In genomic region chr11:62787005-62787759, GRCh38 we compare ENCODE assay signal across 1 cellular context.
TF ChIP-seq lines count a peak whose summit lies in the region.

Gene TMEM179B (plus strand): TSS chr11:62787402. CDS start chr11:62787432, 30 bp downstream.

TF ChIP-seq in HEK293, 187 proteins besides CTCF, POLR2A, EP300 and RAD21 (continued from another document and continues in another):
- no peak for TF ChIP-seq ZNF211 (tag by site-specific recombination; IDR thresholded peaks at IDR 0.05; ENCODE audit: low read depth)
- TF ChIP-seq ZBTB26 (tag by site-specific recombination; optimal IDR thresholded peaks at IDR 0.05) = peak; percentile 80
- no peak for TF ChIP-seq ZNF623 (tag by site-specific recombination; IDR thresholded peaks at IDR 0.05)
- peak; percentile 68 for TF ChIP-seq KLF1 (tag by site-specific recombination; IDR thresholded peaks at IDR 0.05)
- TF ChIP-seq ZNF239 (tag by site-specific recombination; IDR thresholded peaks at IDR 0.05) = no peak
- no peak for TF ChIP-seq ZNF19 (tag by site-specific recombination; IDR thresholded peaks at IDR 0.05; ENCODE audit: low read depth)
- peak; percentile 53; the same call in 1 of the 2 replicates for TF ChIP-seq SP7 (tag by site-specific recombination; IDR thresholded peaks at IDR 0.05)
- TF ChIP-seq ZNF248 (tag by site-specific recombination; IDR thresholded peaks at IDR 0.05) = no peak
- TF ChIP-seq ZSCAN23 (tag by site-specific recombination; IDR thresholded peaks at IDR 0.05) = no peak
- no peak for TF ChIP-seq HOXC10 (CRISPR knock-in tag; IDR thresholded peaks at IDR 0.05)
- no peak for TF ChIP-seq ZIC2 (tag by site-specific recombination; IDR thresholded peaks at IDR 0.05)
- no peak for TF ChIP-seq ZNF311 (tag by site-specific recombination; IDR thresholded peaks at IDR 0.05; ENCODE audit: borderline replicate concordance)
- no peak for TF ChIP-seq ZSCAN18 (tag by site-specific recombination; IDR thresholded peaks at IDR 0.05)
- TF ChIP-seq ZNF785 (tag by site-specific recombination; IDR thresholded peaks at IDR 0.05) = no peak
- TF ChIP-seq EGR2 (tag by site-specific recombination; IDR thresholded peaks at IDR 0.05; ENCODE audit: low read depth) = peak; percentile 61; the same call in 1 of the 2 replicates
- TF ChIP-seq ZNF24 (tag by site-specific recombination; IDR thresholded peaks at IDR 0.05) = no peak
- peak; percentile 59 for TF ChIP-seq GLIS1 (tag by site-specific recombination; IDR thresholded peaks at IDR 0.05)
- TF ChIP-seq SP3 (tag by site-specific recombination; IDR thresholded peaks at IDR 0.05) = peak; percentile 89
- TF ChIP-seq ZNF121 (tag by site-specific recombination; IDR thresholded peaks at IDR 0.05) = 0 out of 2 replicates have a peak, but pooled peaks have one; percentile 20
- TF ChIP-seq ZBTB11 (tag by site-specific recombination; conservative IDR thresholded peaks at IDR 0.05; ENCODE audit: low read depth) = peak; percentile 85
- TF ChIP-seq ZNF302 (tag by site-specific recombination; IDR thresholded peaks at IDR 0.05; ENCODE audit: low read depth) = no peak
- TF ChIP-seq ZNF473 (tag by site-specific recombination; IDR thresholded peaks at IDR 0.05) = no peak
- peak; percentile 82 for TF ChIP-seq YY1 (tag by site-specific recombination; IDR thresholded peaks at IDR 0.05)
- peak; percentile 65 for TF ChIP-seq PBX3 (CRISPR knock-in tag; IDR thresholded peaks at IDR 0.05)
- TF ChIP-seq ZNF776 (tag by site-specific recombination; IDR thresholded peaks at IDR 0.05; ENCODE audit: borderline replicate concordance) = no peak
- no peak for TF ChIP-seq ZNF677 (tag by site-specific recombination; IDR thresholded peaks at IDR 0.05)
- TF ChIP-seq MZF1 (tag by site-specific recombination; IDR thresholded peaks at IDR 0.05; ENCODE audit: borderline replicate concordance) = no peak
- TF ChIP-seq ZNF394 (tag by site-specific recombination; IDR thresholded peaks at IDR 0.05; ENCODE audit: borderline replicate concordance) = no peak
- peak; percentile 80 for TF ChIP-seq PATZ1 (tag by site-specific recombination; IDR thresholded peaks at IDR 0.05)
- peak; percentile 74; the same call in 1 of the 2 replicates for TF ChIP-seq ZBTB7A (tag by site-specific recombination; IDR thresholded peaks at IDR 0.05; ENCODE audit: low read depth)
- peak; percentile 58 for TF ChIP-seq ZNF580 (tag by site-specific recombination; IDR thresholded peaks at IDR 0.05)
- no peak for TF ChIP-seq MYNN (tag by site-specific recombination; IDR thresholded peaks at IDR 0.05; ENCODE audit: borderline replicate concordance)
- peak; percentile 32; the same call in 1 of the 2 replicates for TF ChIP-seq ZNF449 (tag by site-specific recombination; IDR thresholded peaks at IDR 0.05)
- TF ChIP-seq, protein P1, sequence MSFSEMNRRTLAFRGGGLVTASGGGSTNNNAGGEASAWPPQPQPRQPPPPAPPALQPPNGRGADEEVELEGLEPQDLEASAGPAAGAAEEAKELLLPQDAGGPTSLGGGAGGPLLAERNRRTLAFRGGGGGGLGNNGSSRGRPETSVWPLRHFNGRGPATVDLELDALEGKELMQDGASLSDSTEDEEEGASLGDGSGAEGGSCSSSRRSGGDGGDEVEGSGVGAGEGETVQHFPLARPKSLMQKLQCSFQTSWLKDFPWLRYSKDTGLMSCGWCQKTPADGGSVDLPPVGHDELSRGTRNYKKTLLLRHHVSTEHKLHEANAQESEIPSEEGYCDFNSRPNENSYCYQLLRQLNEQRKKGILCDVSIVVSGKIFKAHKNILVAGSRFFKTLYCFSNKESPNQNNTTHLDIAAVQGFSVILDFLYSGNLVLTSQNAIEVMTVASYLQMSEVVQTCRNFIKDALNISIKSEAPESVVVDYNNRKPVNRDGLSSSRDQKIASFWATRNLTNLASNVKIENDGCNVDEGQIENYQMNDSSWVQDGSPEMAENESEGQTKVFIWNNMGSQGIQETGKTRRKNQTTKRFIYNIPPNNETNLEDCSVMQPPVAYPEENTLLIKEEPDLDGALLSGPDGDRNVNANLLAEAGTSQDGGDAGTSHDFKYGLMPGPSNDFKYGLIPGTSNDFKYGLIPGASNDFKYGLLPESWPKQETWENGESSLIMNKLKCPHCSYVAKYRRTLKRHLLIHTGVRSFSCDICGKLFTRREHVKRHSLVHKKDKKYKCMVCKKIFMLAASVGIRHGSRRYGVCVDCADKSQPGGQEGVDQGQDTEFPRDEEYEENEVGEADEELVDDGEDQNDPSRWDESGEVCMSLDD (tag by site-specific recombination; IDR thresholded peaks at IDR 0.05) = no peak
- TF ChIP-seq FEZF1 (tag by site-specific recombination; IDR thresholded peaks at IDR 0.05) = no peak
- no peak for TF ChIP-seq IKZF3 (tag by site-specific recombination; IDR thresholded peaks at IDR 0.05)
- TF ChIP-seq HOXD13 (CRISPR knock-in tag; IDR thresholded peaks at IDR 0.05; ENCODE audit: borderline replicate concordance) = no peak
- TF ChIP-seq ZNF658 (tag by site-specific recombination; IDR thresholded peaks at IDR 0.05) = no peak
- TF ChIP-seq ZNF354C (tag by site-specific recombination; IDR thresholded peaks at IDR 0.05; ENCODE audit: borderline replicate concordance, low read depth) = no peak
- peak; percentile 33; the same call in 1 of the 2 replicates for TF ChIP-seq ZNF843 (tag by site-specific recombination; IDR thresholded peaks at IDR 0.05)
- no peak for TF ChIP-seq ZNF112 (tag by site-specific recombination; IDR thresholded peaks at IDR 0.05)
- TF ChIP-seq INSM2 (tag by site-specific recombination; IDR thresholded peaks at IDR 0.05) = peak; percentile 37; the same call in 1 of the 2 replicates
- TF ChIP-seq ZNF837 (tag by site-specific recombination; IDR thresholded peaks at IDR 0.05) = peak; percentile 100
- TF ChIP-seq ZNF174 (tag by site-specific recombination; IDR thresholded peaks at IDR 0.05) = no peak
- no peak for TF ChIP-seq ZNF585B (tag by site-specific recombination; IDR thresholded peaks at IDR 0.05)
- TF ChIP-seq, protein P2, sequence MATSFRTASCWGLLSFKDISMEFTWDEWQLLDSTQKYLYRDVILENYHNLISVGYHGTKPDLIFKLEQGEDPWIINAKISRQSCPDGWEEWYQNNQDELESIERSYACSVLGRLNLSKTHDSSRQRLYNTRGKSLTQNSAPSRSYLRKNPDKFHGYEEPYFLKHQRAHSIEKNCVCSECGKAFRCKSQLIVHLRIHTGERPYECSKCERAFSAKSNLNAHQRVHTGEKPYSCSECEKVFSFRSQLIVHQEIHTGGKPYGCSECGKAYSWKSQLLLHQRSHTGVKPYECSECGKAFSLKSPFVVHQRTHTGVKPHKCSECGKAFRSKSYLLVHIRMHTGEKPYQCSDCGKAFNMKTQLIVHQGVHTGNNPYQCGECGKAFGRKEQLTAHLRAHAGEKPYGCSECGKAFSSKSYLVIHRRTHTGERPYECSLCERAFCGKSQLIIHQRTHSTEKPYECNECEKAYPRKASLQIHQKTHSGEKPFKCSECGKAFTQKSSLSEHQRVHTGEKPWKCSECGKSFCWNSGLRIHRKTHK (tag by site-specific recombination; IDR thresholded peaks at IDR 0.05) = no peak
- peak; percentile 12 for TF ChIP-seq ZSCAN30 (tag by site-specific recombination; IDR thresholded peaks at IDR 0.05)
- no peak for TF ChIP-seq ZNF157 (tag by site-specific recombination; IDR thresholded peaks at IDR 0.05)
- TF ChIP-seq ZNF521 (tag by site-specific recombination; IDR thresholded peaks at IDR 0.05) = no peak
- peak; percentile 87 for TF ChIP-seq ZBTB8A (tag by site-specific recombination; IDR thresholded peaks at IDR 0.05)
- 0 out of 2 replicates have a peak, but pooled peaks have one; percentile 31 for TF ChIP-seq ZNF792 (tag by site-specific recombination; IDR thresholded peaks at IDR 0.05)
- no peak for TF ChIP-seq ZSCAN16 (tag by site-specific recombination; IDR thresholded peaks at IDR 0.05)
- TF ChIP-seq ZFP69B (tag by site-specific recombination; IDR thresholded peaks at IDR 0.05) = no peak
